1 cellular context compared by ENCODE assay signal in genomic region chr11:30868495-30869130, GRCh38.
TF ChIP-seq lines count a peak whose summit lies in the region.

No MANE protein-coding gene starts in this region.

TF ChIP-seq in HepG2, 621 proteins besides CTCF, POLR2A, EP300 and RAD21 (continued from another document):
- no peak for TF ChIP-seq MNT (IDR thresholded peaks at IDR 0.05)
- no peak for TF ChIP-seq SKI (IDR thresholded peaks at IDR 0.05; ENCODE audit: partially characterized antibody)
- TF ChIP-seq SRSF1 (optimal IDR thresholded peaks at IDR 0.05; ENCODE audit: low read depth, low read length), result no peak
- no peak for TF ChIP-seq ZNF646 (CRISPR knock-in tag; IDR thresholded peaks at IDR 0.05)
- no peak for TF ChIP-seq MEF2D (CRISPR knock-in tag; IDR thresholded peaks at IDR 0.05)
- TF ChIP-seq PAX8 (CRISPR knock-in tag; IDR thresholded peaks at IDR 0.05; ENCODE audit: borderline replicate concordance), result no peak
- TF ChIP-seq WIZ (CRISPR knock-in tag; IDR thresholded peaks at IDR 0.05), result no peak
- no peak for TF ChIP-seq ZFAT (CRISPR knock-in tag; conservative IDR thresholded peaks at IDR 0.05)
- TF ChIP-seq RBFOX2 (IDR thresholded peaks at IDR 0.05; ENCODE audit: low read depth, low read length), result no peak
- TF ChIP-seq ZNF589 (CRISPR knock-in tag; conservative IDR thresholded peaks at IDR 0.05), result no peak
